Comparison of ENCODE assay signal across 1 cellular context in the genomic region with DNA sequence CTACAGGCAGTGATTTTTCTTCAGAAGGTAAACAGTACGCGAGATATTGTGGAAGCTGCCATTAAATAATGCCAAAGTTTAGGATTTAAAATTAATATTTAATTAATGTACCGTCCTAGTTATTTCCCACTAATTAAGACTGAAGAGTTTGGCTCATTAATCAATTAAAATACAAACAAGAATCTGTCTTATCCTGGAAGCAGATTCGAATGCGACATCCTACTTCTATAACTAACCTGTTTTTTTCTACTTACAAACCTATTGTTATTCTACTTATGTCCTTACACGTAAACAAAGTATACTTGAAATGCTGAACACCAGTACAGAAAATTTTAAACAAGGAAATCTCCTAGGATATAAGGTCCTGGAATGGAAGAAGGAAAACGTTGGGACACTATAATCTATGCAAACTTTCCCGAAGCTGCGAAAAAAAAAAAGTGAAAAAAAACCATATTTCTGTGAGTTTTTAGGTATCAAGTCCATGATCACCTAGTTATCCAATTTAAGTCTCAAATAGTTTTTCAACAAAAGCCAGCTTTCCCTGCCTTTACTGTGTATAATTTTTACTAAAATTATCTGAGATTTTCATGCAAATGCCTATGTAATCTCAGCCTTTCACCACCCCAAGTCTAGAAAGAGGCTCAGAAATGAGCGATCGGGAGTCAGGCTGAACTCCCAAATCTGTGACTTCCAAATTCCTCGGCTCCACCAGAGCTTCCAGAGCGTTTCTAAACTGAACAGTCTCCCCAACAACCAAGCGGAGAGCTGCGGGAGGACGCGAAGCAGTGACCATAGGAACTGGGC.
TF ChIP-seq lines count a peak whose summit lies in the region.

No MANE protein-coding gene starts in this region.

TF ChIP-seq in endothelial cell of umbilical vein, 7 proteins besides CTCF, POLR2A, EP300 and RAD21:
- TF ChIP-seq POLR2AphosphoS5 (IDR thresholded peaks at IDR 0.05; ENCODE audit: insufficient read depth, low read depth, low read length) (no peak), EZH2 (IDR thresholded peaks at IDR 0.05; ENCODE audit: borderline replicate concordance, low read depth, low read length, severe bottlenecking) (no peak), MYC (IDR thresholded peaks at IDR 0.05; ENCODE audit: low read depth, low read length) (no peak), GATA2 (IDR thresholded peaks at IDR 0.05; ENCODE audit: insufficient read depth, insufficient read length, low read depth, low read length) (no peak), FOS (IDR thresholded peaks at IDR 0.05; ENCODE audit: borderline replicate concordance, insufficient read depth, low read length) (no peak), JUN (IDR thresholded peaks at IDR 0.05; ENCODE audit: borderline replicate concordance, insufficient read depth, insufficient read length, low read depth) (no peak)
- TF ChIP-seq, protein P1, sequence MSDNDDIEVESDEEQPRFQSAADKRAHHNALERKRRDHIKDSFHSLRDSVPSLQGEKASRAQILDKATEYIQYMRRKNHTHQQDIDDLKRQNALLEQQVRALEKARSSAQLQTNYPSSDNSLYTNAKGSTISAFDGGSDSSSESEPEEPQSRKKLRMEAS (IDR thresholded peaks at IDR 0.05; ENCODE audit: insufficient read depth, insufficient read length) = no peak
TF ChIP-seq in endothelial cell of umbilical vein: peak in this region for 0.
